ENCODE assay signal across 8 cellular contexts in the genomic region with DNA sequence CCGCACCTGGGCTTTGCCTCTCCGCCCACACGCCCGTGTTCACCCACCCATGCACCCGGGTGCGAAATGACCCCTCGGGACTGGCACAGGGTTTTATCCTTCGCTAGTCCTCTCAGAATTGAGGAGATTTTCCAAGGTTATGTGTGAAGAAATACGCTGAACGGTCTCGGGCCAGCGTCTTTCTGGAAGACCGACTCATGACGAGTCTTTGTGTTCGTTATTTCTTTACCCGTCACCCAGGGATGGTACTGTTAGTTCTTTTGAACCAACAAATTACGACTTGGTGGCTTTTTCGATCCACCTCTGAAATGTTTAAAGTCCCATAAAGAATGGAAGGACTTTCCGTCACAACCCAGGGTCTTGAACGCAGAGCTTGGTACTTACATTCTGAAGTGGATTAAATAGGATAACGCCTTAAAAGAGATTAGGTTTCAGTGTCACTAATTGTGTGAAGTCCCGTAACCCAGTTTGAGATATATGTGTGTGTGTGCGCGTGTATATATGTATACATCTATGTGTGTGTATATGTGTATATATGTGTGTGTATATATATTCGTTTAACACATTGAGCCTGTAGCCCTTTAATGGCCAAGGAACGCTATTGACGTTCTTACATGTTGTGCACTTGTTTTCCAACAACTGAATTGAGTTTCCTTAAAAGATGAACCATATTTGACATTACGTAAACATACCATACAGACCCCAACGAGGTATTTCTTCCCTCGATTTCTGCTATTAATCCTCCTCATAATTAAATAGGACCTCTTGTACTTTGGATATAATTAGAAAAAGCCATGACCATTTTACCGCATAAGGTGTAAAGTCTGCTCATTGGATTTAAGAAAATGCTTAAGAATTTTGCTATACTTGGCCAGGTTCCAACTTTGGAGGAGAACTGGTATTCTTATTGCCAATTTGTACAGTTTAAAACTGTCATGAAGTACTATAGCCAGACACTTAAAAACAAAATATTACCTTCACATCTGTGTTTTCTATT. TPM values are rescaled to one million over a fixed set of nuclear protein-coding genes. Genes with fewer than 3 reads are reported as not detected.
DNase-seq lines count a peak whose midpoint lies in the region; ATAC-seq, FAIRE-seq and TF ChIP-seq lines count a peak whose summit lies in the region.

No MANE protein-coding gene starts in this region.

- H3K4me1 ChIP-seq in gastroesophageal sphincter, result peaks cover 10 to 68% (median 24%) of the 10 kb centered on the region in 3 donors

- peak; percentile 28 for FAIRE-seq in HTR-8/SVneo (lab: Jason Lieb, UNC)

- DNase-seq in Caki2 (ENCODE audit: low read depth) (peak; percentile 15), HTR-8/SVneo (ENCODE audit: insufficient read length, low spot score) (peak; percentile 3), WTC11 (ENCODE audit: low spot score) (no peak), putamen (ENCODE audit: low spot score) (peak; percentile 14)
- no peak for DNase-seq in activated CD4-positive, alpha-beta T cell treated with anti-CD3 and anti-CD28 coated beads for 48 hours

- H3K27me3 Mint-ChIP-seq in WTC11 (ENCODE audit: low read depth), result no peaks in the 10 kb centered on the region; the same call in 1 of the 2 replicates

- H3K4me3 ChIP-seq in gastroesophageal sphincter, result peak overlapping the region; percentile 76 to 92

- in situ Hi-C loops in Caki2 (cut with HindIII; ENCODE audit: low pct_unique_long_range_greater_than_20kb, low sequenced_read_pairs), result no loop called here

- H3K36me3 Mint-ChIP-seq in WTC11, result no peaks in the 10 kb centered on the region

- H3K36me3 ChIP-seq in gastroesophageal sphincter, result no peaks in the 10 kb centered on the region

- H3K27me3 ChIP-seq in gastroesophageal sphincter, result no peaks in the 10 kb centered on the region

- TF ChIP-seq POLR2A in gastroesophageal sphincter (IDR thresholded peaks at IDR 0.05), result no peak

- no peak for ATAC-seq in WTC11
- no peak for ATAC-seq in gastroesophageal sphincter
- ATAC-seq in GM19023 (IDR thresholded peaks at IDR 0.05; ENCODE audit: unreplicated experiment), result no peak
- no peak for ATAC-seq in GM18867 (IDR thresholded peaks at IDR 0.05; ENCODE audit: unreplicated experiment)

- peak overlapping the region; percentile 99 for H3K4me3 Mint-ChIP-seq in WTC11

- WGBS in gastroesophageal sphincter (ENCODE audit: low coverage in 1 of 2), 2 donors, result 2% methylated on average over 22 to 30 of the region's 31 CpGs

- CTCF ChIA-PET in WTC11 (lab: Charles Lee), result interaction anchor here (0.5 to 1.3 kb wide), 4 partner anchors 26 to 748 kb away, joined by 3 to 5 read pairs (median 4); a partner anchor contains a TSS

- no peak for TF ChIP-seq CTCF in WTC11 (IDR thresholded peaks at IDR 0.05)
- TF ChIP-seq CTCF in gastroesophageal sphincter (IDR thresholded peaks at IDR 0.05), result no peak

- peak overlapping the region; percentile 99 for H3K27ac Mint-ChIP-seq in WTC11

- peaks cover 50% of the 10 kb centered on the region for H3K4me1 Mint-ChIP-seq in WTC11

- peak overlapping the region; percentile 86 to 97 (median 92) for H3K27ac ChIP-seq in gastroesophageal sphincter

- no peaks in the 10 kb centered on the region for H3K9me3 ChIP-seq in gastroesophageal sphincter

- H3K9me3 Mint-ChIP-seq in WTC11, result no peaks in the 10 kb centered on the region

- POLR2A ChIA-PET in WTC11 (lab: Charles Lee), result interaction anchor here (1.0 to 2.4 kb wide), 3 partner anchors 103 to 1196 kb away, joined by 3 to 16 read pairs (median 4); a partner anchor contains a TSS

- no peak for TF ChIP-seq EP300 in gastroesophageal sphincter (IDR thresholded peaks at IDR 0.05)

TF ChIP-seq in WTC11, 78 proteins besides CTCF, POLR2A, EP300 and RAD21:
- TF ChIP-seq, protein P1, sequence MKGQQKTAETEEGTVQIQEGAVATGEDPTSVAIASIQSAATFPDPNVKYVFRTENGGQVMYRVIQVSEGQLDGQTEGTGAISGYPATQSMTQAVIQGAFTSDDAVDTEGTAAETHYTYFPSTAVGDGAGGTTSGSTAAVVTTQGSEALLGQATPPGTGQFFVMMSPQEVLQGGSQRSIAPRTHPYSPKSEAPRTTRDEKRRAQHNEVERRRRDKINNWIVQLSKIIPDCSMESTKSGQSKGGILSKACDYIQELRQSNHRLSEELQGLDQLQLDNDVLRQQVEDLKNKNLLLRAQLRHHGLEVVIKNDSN (CRISPR knock-in tag; IDR thresholded peaks at IDR 0.05), result no peak
- no peak for TF ChIP-seq JUN (CRISPR knock-in tag; IDR thresholded peaks at IDR 0.05)
- TF ChIP-seq, protein P2, sequence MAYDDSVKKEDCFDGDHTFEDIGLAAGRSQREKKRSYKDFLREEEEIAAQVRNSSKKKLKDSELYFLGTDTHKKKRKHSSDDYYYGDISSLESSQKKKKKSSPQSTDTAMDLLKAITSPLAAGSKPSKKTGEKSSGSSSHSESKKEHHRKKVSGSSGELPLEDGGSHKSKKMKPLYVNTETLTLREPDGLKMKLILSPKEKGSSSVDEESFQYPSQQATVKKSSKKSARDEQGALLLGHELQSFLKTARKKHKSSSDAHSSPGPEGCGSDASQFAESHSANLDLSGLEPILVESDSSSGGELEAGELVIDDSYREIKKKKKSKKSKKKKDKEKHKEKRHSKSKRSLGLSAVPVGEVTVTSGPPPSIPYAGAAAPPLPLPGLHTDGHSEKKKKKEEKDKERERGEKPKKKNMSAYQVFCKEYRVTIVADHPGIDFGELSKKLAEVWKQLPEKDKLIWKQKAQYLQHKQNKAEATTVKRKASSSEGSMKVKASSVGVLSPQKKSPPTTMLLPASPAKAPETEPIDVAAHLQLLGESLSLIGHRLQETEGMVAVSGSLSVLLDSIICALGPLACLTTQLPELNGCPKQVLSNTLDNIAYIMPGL (CRISPR knock-in tag; IDR thresholded peaks at IDR 0.05), result 0 out of 2 replicates have a peak, but pooled peaks have one; percentile 9

RNA-seq across cellular contexts. Expression of a gene that starts 0.9 kb away (rescaled TPM):
- total RNA-seq in Caki2 (2014; rRNA removed; shearing (Covaris generic); ENCODE audit: low replicate concordance), result 48.2 and 64.6 TPM in 2 replicates
- total RNA-seq in WTC11 (2021), result 60.0 to 60.9 TPM (median 60.5 TPM) in 3 replicates
- total RNA-seq in gastroesophageal sphincter, result 10 to 100 TPM; 46.3 to 74.6 (median 67.4) TPM

Comparison
In these comparisons a context has a peak if more than half of its experiments do, and no peak if none do; other contexts are left out.
1. DNase-seq: peak in Caki2 (single experiment), HTR-8/SVneo (single experiment) and putamen (single experiment); none in WTC11 (single experiment) and activated CD4-positive, alpha-beta T cell treated with anti-CD3 and anti-CD28 coated beads for 48 hours (single experiment).